In the genomic region with DNA sequence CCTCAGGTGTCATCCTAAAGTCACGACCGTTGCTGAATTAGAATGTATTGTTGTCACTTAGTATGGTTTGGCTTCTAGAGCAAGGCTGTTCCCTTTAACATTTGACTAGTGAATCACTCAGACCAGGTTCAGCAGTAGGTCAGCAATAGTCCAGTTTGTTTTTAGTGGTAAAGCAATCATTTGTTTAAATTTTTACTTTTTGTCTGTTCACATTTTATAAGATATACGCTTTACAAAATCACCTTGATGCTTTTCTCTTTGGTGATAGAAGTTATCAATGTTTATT, we compare ENCODE assay signal across 8 cellular contexts. TPM values are rescaled to one million over a fixed set of nuclear protein-coding genes. Genes with fewer than 3 reads are reported as not detected.
DNase-seq lines count a peak whose midpoint lies in the region; ATAC-seq and TF ChIP-seq lines count a peak whose summit lies in the region.

No MANE protein-coding gene starts in this region.

- H3K9me3 ChIP-seq in SK-N-MC (ENCODE audit: low read depth, low read length): no peaks in the 10 kb centered on the region
- no peaks in the 10 kb centered on the region for H3K9me3 ChIP-seq in fibroblast of lung (ENCODE audit: control insufficient read depth, insufficient read depth, low read depth, low read length)
- H3K9me3 ChIP-seq in skeletal muscle tissue (ENCODE audit: control insufficient read depth in 3 of 3, low read length in 3 of 3): no peaks in the 10 kb centered on the region

- peak overlapping the region; percentile 95 for H3K4me3 ChIP-seq in SK-N-MC
- H3K4me3 ChIP-seq in fibroblast of lung (replicated peaks in 1 of 4; ENCODE audit: control extremely low read depth in 1 of 4, insufficient read depth in 1 of 4, low read depth in 3 of 4, low read length in 4 of 4): peak overlapping the region in 2 of 4 experiments; percentile 73 to 92
- H3K4me3 ChIP-seq in skeletal muscle tissue (ENCODE audit: low read length in 3 of 3): peak overlapping the region in 1 of 3 donors; percentile 97

- peak; percentile 46 for DNase-seq in NOMO-1 treated with DMSO at 0.1 percent for 48 hours (lab: John Stamatoyannopoulos, UW; ENCODE audit: unreplicated experiment)
- no peak for DNase-seq in NOMO-1 (lab: John Stamatoyannopoulos, UW; ENCODE audit: unreplicated experiment in 2 of 2)
- no peak for DNase-seq in SK-N-MC (ENCODE audit: low read depth, low spot score)
- DNase-seq in fibroblast of lung (ENCODE audit: low read depth in 2 of 2): peak; percentile 39 to 62
- DNase-seq in Kasumi-1 (lab: John Stamatoyannopoulos, UW): no peak
- no peak for DNase-seq in NCI-H2107 (lab: John Stamatoyannopoulos, UW)

- H3K4me2 ChIP-seq in fibroblast of lung (ENCODE audit: extremely low read depth, insufficient read depth, low read length): no peak overlapping the region

- no peak for TF ChIP-seq CTCF in fibroblast of lung (conservative IDR thresholded peaks at IDR 0.05 in 1 of 2, IDR thresholded peaks at IDR 0.05 in 1 of 2; ENCODE audit: low read depth in 1 of 2, low read length in 2 of 2)

- H4K20me1 ChIP-seq in fibroblast of lung (ENCODE audit: control insufficient read depth, extremely low read depth, insufficient read depth, low read length): no peaks in the 10 kb centered on the region

- no peak for ATAC-seq in GM21619 (IDR thresholded peaks at IDR 0.05; ENCODE audit: unreplicated experiment)

- H2AFZ ChIP-seq in fibroblast of lung (ENCODE audit: low read length): no peak overlapping the region

- peaks cover 9% of the 10 kb centered on the region for H3K4me1 ChIP-seq in fibroblast of lung (ENCODE audit: control insufficient read depth, extremely low read depth, insufficient read depth, low read length)
- peaks cover 6 to 25% (median 9%) of the 10 kb centered on the region in 3 donors for H3K4me1 ChIP-seq in skeletal muscle tissue (ENCODE audit: control insufficient read depth in 3 of 3, insufficient read depth in 3 of 3, low read length in 3 of 3)

- peaks cover 6% of the 10 kb centered on the region for H3K79me2 ChIP-seq in fibroblast of lung (ENCODE audit: control insufficient read depth, insufficient read depth, low read length)

- H3K9ac ChIP-seq in SK-N-MC (ENCODE audit: insufficient read length) (no peak overlapping the region), fibroblast of lung (ENCODE audit: insufficient read depth, low read length) (no peak overlapping the region), skeletal muscle tissue (ENCODE audit: low read depth in 1 of 3, low read length in 3 of 3) (no peak overlapping the region)

- H3K36me3 ChIP-seq in SK-N-MC (ENCODE audit: insufficient read depth, low read length): peaks cover 8% of the 10 kb centered on the region; the same call in 1 of the 2 replicates
- peaks cover 5% of the 10 kb centered on the region for H3K36me3 ChIP-seq in fibroblast of lung (ENCODE audit: control insufficient read depth, insufficient read depth, low read length)
- H3K36me3 ChIP-seq in skeletal muscle tissue (ENCODE audit: control insufficient read depth in 3 of 3, insufficient read depth in 3 of 3, low read length in 3 of 3): peaks cover 6 to 18% (median 8%) of the 10 kb centered on the region in 3 donors

- H3K27me3 ChIP-seq in fibroblast of lung (ENCODE audit: control insufficient read depth, insufficient read depth, low read length) (no peaks in the 10 kb centered on the region), skeletal muscle tissue (ENCODE audit: control insufficient read depth in 3 of 3, insufficient read depth in 3 of 3, low read length in 3 of 3) (no peaks in the 10 kb centered on the region)

- H3K27ac ChIP-seq in SK-N-MC (no peak overlapping the region), fibroblast of lung (ENCODE audit: insufficient read depth, low read length) (no peak overlapping the region), skeletal muscle tissue (ENCODE audit: low read depth, low read length) (peak overlapping the region; percentile 96)

RNA-seq across cellular contexts. Expression of gene BABAM2, which starts 1.2 kb away (rescaled TPM):
- total RNA-seq in fibroblast of lung: 14.4 and 25.6 TPM in 2 replicates
- 31.2 and 33.4 TPM in 2 replicates for polyA plus RNA-seq in fibroblast of lung
- polyA plus RNA-seq in fibroblast of lung (2012): 36.1 and 37.0 TPM in 2 replicates
- 21.8 and 30.7 TPM in 2 replicates for polyA minus RNA-seq in fibroblast of lung (ENCODE audit: low replicate concordance)
- 24.0 TPM for total RNA-seq in skeletal muscle tissue

RNA-seq across cellular contexts. Expression of gene RBKS, which starts 1.6 kb away (rescaled TPM):
- 1.3 and 2.6 TPM in 2 replicates for total RNA-seq in fibroblast of lung
- polyA plus RNA-seq in fibroblast of lung: 1.3 and 1.6 TPM in 2 replicates
- 1.1 and 1.9 TPM in 2 replicates for polyA plus RNA-seq in fibroblast of lung (2012)
- polyA minus RNA-seq in fibroblast of lung (ENCODE audit: low replicate concordance): 0.63 and 1.4 TPM in 2 replicates
- total RNA-seq in skeletal muscle tissue: 2.1 TPM

Comparison
In these comparisons a context has a peak if more than half of its experiments do, and no peak if none do; other contexts are left out.
1. DNase-seq: peak in NOMO-1 treated with DMSO at 0.1 percent for 48 hours (single experiment) and fibroblast of lung (2 of 2); none in NOMO-1 (0 of 2), SK-N-MC (single experiment), Kasumi-1 (0 of 2) and NCI-H2107 (single experiment).